Comparison of ENCODE assay signal across 18 cellular contexts in genomic region chr1:197944485-197944884, GRCh38. TPM values are rescaled to one million over a fixed set of nuclear protein-coding genes. Genes with fewer than 3 reads are reported as not detected.
DNase-seq lines count a peak whose midpoint lies in the region; ATAC-seq, FAIRE-seq and TF ChIP-seq lines count a peak whose summit lies in the region.
"Had no signal": no experiment of that assay in that cellular context is flagged by ENCODE, and none has a peak within 500 bp of the region (broad histone marks: within the 10 kb centered on the region; RNA-seq: fewer than 3 reads in every experiment).

No MANE protein-coding gene starts in this region.

- H2AFZ ChIP-seq in keratinocyte (ENCODE audit: control insufficient read depth, low read length) = no peak overlapping the region
- H2AFZ ChIP-seq: GM23248 had no signal

- H3K36me3 ChIP-seq in keratinocyte (ENCODE audit: control insufficient read depth in 2 of 2, extremely low read depth in 1 of 2, insufficient read depth in 2 of 2, low read length in 2 of 2) = no peaks in the 10 kb centered on the region
- H3K36me3 ChIP-seq in effector memory CD4-positive, alpha-beta T cell (ENCODE audit: control insufficient read depth, insufficient read depth, low read length) = no peaks in the 10 kb centered on the region
- H3K36me3 ChIP-seq: BLaER1, HAP-1 had no signal

- H3K9me1 ChIP-seq in keratinocyte (ENCODE audit: control insufficient read depth, extremely low read depth, insufficient read depth, low read length) = no peaks in the 10 kb centered on the region

- H3K9me3 ChIP-seq in keratinocyte (ENCODE audit: control insufficient read depth, low read depth, low read length) = no peaks in the 10 kb centered on the region
- H3K9me3 ChIP-seq in effector memory CD4-positive, alpha-beta T cell (ENCODE audit: control insufficient read depth, low read length) = no peaks in the 10 kb centered on the region
- H3K9me3 ChIP-seq: BLaER1, HAP-1 had no signal

- TF ChIP-seq CTCF in keratinocyte (optimal IDR thresholded peaks at IDR 0.05 in 1 of 3, IDR thresholded peaks at IDR 0.05 in 1 of 3, conservative IDR thresholded peaks at IDR 0.05 in 1 of 3; ENCODE audit: extremely low read depth in 1 of 3, insufficient read depth in 2 of 3, low read length in 3 of 3) = no peak

- no peak overlapping the region for H3K4me2 ChIP-seq in keratinocyte (ENCODE audit: control insufficient read depth, extremely low read depth, insufficient read depth, low read depth, low read length)
- H3K4me2 ChIP-seq: BLaER1 had no signal

- no peak overlapping the region for H3K4me3 ChIP-seq in keratinocyte (ENCODE audit: control insufficient read depth in 2 of 3, extremely low read depth in 1 of 3, insufficient read depth in 2 of 3, low read depth in 1 of 3, low read length in 3 of 3)
- no peak overlapping the region for H3K4me3 ChIP-seq in effector memory CD4-positive, alpha-beta T cell (ENCODE audit: insufficient read depth, low read depth, low read length, poor library complexity, severe bottlenecking)
- H3K4me3 ChIP-seq: BLaER1, GM12878, GM23248, HAP-1 had no signal

- no peak overlapping the region for H3K9ac ChIP-seq in keratinocyte (ENCODE audit: control insufficient read depth, extremely low read depth, insufficient read depth, low read length)
- H3K9ac ChIP-seq: BLaER1, GM23248 had no signal

- ATAC-seq in HG02623 (IDR thresholded peaks at IDR 0.05; ENCODE audit: unreplicated experiment) = no peak
- ATAC-seq: GM12878 had no signal

- no peaks in the 10 kb centered on the region for H3K27me3 ChIP-seq in keratinocyte (ENCODE audit: control insufficient read depth, extremely low read depth, insufficient read depth, low read length)
- H3K27me3 ChIP-seq in effector memory CD4-positive, alpha-beta T cell (replicated peaks; ENCODE audit: control insufficient read depth, insufficient read depth, low read length, poor library complexity, severe bottlenecking) = no peaks in the 10 kb centered on the region
- H3K27me3 ChIP-seq: BLaER1 had no signal

- peak; percentile 20 for FAIRE-seq in keratinocyte (lab: Jason Lieb, UNC)
- FAIRE-seq: GM12878, GM18507 had no signal

- dilution Hi-C loops in keratinocyte (cut with MboI; ENCODE audit: extremely low pct_ligation_motif_present, low sequenced_read_pairs) = no loop called here

- no peaks in the 10 kb centered on the region for H4K20me1 ChIP-seq in keratinocyte (ENCODE audit: control insufficient read depth, extremely low read depth, insufficient read depth, low read length)
- H4K20me1 ChIP-seq: BLaER1 had no signal

- H3K79me2 ChIP-seq in keratinocyte (ENCODE audit: control insufficient read depth, insufficient read depth, low read length) = no peaks in the 10 kb centered on the region

- in situ Hi-C loops in ACHN (cut with HindIII; ENCODE audit: low pct_ligation_motif_present, low pct_unique_long_range_greater_than_20kb, low sequenced_read_pairs) = no loop called here

- DNase-seq in ACHN (peak; percentile 33), OCI-M1 (lab: John Stamatoyannopoulos, UW) (peak; percentile 91), amniotic epithelial cell (ENCODE audit: low read depth) (peak; percentile 53), keratinocyte (ENCODE audit: low read depth, low spot score) (no peak), T-helper 2 cell (no peak)
- no peak for DNase-seq in central memory CD4-positive, alpha-beta T cell
- DNase-seq in effector memory CD4-positive, alpha-beta T cell = no peak
- DNase-seq: AML-193; CD8-positive, alpha-beta memory T cell; DMS 273 treated with DMSO at 0.1 percent for 48 hours; GM23248 had no signal

- no peak overlapping the region for H3K27ac ChIP-seq in keratinocyte (ENCODE audit: control insufficient read depth, insufficient read depth, low read length)
- H3K27ac ChIP-seq in effector memory CD4-positive, alpha-beta T cell (ENCODE audit: insufficient read depth, low read length, poor library complexity, severe bottlenecking) = no peak overlapping the region
- H3K27ac ChIP-seq: 22Rv1, BLaER1, GM23248, HL-60 had no signal

- H3K4me1 ChIP-seq in keratinocyte (ENCODE audit: control insufficient read depth, extremely low read depth, insufficient read depth, low read length) = no peaks in the 10 kb centered on the region
- peaks cover 10% of the 10 kb centered on the region for H3K4me1 ChIP-seq in effector memory CD4-positive, alpha-beta T cell (ENCODE audit: control insufficient read depth, insufficient read depth, low read length, poor library complexity, severe bottlenecking)
- H3K4me1 ChIP-seq: BLaER1 had no signal

RNA-seq across cellular contexts. Expression of gene LHX9, which starts 27.3 kb away (rescaled TPM):
- not detected in 3 replicates for polyA plus RNA-seq in keratinocyte
- polyA plus RNA-seq in keratinocyte (2011; ENCODE audit: low read depth) = not detected
- polyA plus RNA-seq in keratinocyte (2011; cell fraction: cytosol; rRNA removed) = not detected in 2 replicates
- polyA plus RNA-seq in keratinocyte (2011; cell fraction: nucleus; rRNA removed) = not detected in 2 replicates
- polyA plus RNA-seq in keratinocyte (2012; ENCODE audit: low replicate concordance) = not detected in 2 replicates
- polyA minus RNA-seq in keratinocyte = not detected in 3 replicates
- polyA minus RNA-seq in keratinocyte (2011; cell fraction: cytosol; rRNA and poly(A)+ RNA removed) = not detected
- polyA minus RNA-seq in keratinocyte (2011; cell fraction: nucleus; rRNA and poly(A)+ RNA removed) = not detected in 2 replicates
- polyA plus RNA-seq: CD8-positive, alpha-beta memory T cell; GM12878 had no signal

RNA-seq across cellular contexts. Expression of gene C1orf53, which starts 42.1 kb away (rescaled TPM):
- 3.0 to 7.0 TPM (median 6.2 TPM) in 3 replicates for polyA plus RNA-seq in keratinocyte
- polyA plus RNA-seq in keratinocyte (2011; ENCODE audit: low read depth) = not detected
- polyA plus RNA-seq in keratinocyte (2011; cell fraction: cytosol; rRNA removed) = 6.1 and 7.2 TPM in 2 replicates
- polyA plus RNA-seq in keratinocyte (2011; cell fraction: nucleus; rRNA removed) = 0.80 and 1.3 TPM in 2 replicates
- polyA plus RNA-seq in keratinocyte (2012; ENCODE audit: low replicate concordance) = 3.1 and 4.3 TPM in 2 replicates
- polyA minus RNA-seq in keratinocyte = 0.66 TPM in 1 of 3 replicates, not detected in the others
- polyA minus RNA-seq in keratinocyte (2011; cell fraction: cytosol; rRNA and poly(A)+ RNA removed) = not detected
- polyA minus RNA-seq in keratinocyte (2011; cell fraction: nucleus; rRNA and poly(A)+ RNA removed) = not detected in 2 replicates
- polyA plus RNA-seq: CD8-positive, alpha-beta memory T cell had no signal

Comparison
In these comparisons a context has a peak if more than half of its experiments do, and no peak if none do; other contexts are left out.
1. DNase-seq: peak in ACHN (single experiment), OCI-M1 (single experiment) and amniotic epithelial cell (single experiment); none in keratinocyte (single experiment), central memory CD4-positive, alpha-beta T cell (single experiment), effector memory CD4-positive, alpha-beta T cell (0 of 3) and T-helper 2 cell (0 of 5).